Comparison of ENCODE assay signal across 1 cellular context in genomic region chr20:58388882-58389323, GRCh38.
TF ChIP-seq lines count a peak whose summit lies in the region.

VAPB (plus strand) TSS chr20:58389229; CDS start chr20:58389460, 231 bp downstream.

TF ChIP-seq in GM12878, 131 proteins besides CTCF, POLR2A, EP300 and RAD21 (continued from another document):
- TF ChIP-seq IKZF1 (conservative IDR thresholded peaks at IDR 0.05) (peak; percentile 72), TCF12 (IDR thresholded peaks at IDR 0.05; ENCODE audit: low read depth, low read length) (peak; percentile 29; the same call in 1 of the 2 replicates), MAX (IDR thresholded peaks at IDR 0.05; ENCODE audit: low read depth, low read length) (peak; percentile 71), BHLHE40 (IDR thresholded peaks at IDR 0.05; ENCODE audit: borderline replicate concordance in 1 of 2, low read depth in 2 of 2, low read length in 1 of 2) (peak; percentile 61 to 90; a peak in 3 of 4 replicates), BACH1 (IDR thresholded peaks at IDR 0.05; ENCODE audit: borderline replicate concordance) (no peak), ZBED1 (IDR thresholded peaks at IDR 0.05; ENCODE audit: borderline replicate concordance) (no peak)
- TF ChIP-seq, protein P1, sequence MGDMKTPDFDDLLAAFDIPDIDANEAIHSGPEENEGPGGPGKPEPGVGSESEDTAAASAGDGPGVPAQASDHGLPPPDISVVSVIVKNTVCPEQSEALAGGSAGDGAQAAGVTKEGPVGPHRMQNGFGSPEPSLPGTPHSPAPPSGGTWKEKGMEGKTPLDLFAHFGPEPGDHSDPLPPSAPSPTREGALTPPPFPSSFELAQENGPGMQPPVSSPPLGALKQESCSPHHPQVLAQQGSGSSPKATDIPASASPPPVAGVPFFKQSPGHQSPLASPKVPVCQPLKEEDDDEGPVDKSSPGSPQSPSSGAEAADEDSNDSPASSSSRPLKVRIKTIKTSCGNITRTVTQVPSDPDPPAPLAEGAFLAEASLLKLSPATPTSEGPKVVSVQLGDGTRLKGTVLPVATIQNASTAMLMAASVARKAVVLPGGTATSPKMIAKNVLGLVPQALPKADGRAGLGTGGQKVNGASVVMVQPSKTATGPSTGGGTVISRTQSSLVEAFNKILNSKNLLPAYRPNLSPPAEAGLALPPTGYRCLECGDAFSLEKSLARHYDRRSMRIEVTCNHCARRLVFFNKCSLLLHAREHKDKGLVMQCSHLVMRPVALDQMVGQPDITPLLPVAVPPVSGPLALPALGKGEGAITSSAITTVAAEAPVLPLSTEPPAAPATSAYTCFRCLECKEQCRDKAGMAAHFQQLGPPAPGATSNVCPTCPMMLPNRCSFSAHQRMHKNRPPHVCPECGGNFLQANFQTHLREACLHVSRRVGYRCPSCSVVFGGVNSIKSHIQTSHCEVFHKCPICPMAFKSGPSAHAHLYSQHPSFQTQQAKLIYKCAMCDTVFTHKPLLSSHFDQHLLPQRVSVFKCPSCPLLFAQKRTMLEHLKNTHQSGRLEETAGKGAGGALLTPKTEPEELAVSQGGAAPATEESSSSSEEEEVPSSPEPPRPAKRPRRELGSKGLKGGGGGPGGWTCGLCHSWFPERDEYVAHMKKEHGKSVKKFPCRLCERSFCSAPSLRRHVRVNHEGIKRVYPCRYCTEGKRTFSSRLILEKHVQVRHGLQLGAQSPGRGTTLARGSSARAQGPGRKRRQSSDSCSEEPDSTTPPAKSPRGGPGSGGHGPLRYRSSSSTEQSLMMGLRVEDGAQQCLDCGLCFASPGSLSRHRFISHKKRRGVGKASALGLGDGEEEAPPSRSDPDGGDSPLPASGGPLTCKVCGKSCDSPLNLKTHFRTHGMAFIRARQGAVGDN (IDR thresholded peaks at IDR 0.05): peak; percentile 95
